In genomic region chr6:23775127-23775526, GRCh38 we compare ENCODE assay signal across 1 cellular context.
TF ChIP-seq lines count a peak whose summit lies in the region.

No MANE protein-coding gene starts in this region.

TF ChIP-seq in H1, 55 proteins besides CTCF, POLR2A, EP300 and RAD21:
- no peak for TF ChIP-seq ATF3 (IDR thresholded peaks at IDR 0.05; ENCODE audit: insufficient read depth, low read depth, low read length)
- TF ChIP-seq CBX5 (IDR thresholded peaks at IDR 0.05; ENCODE audit: low read depth, low read length): no peak
- TF ChIP-seq KDM5A (IDR thresholded peaks at IDR 0.05; ENCODE audit: low read length): no peak
- no peak for TF ChIP-seq TAF1 (IDR thresholded peaks at IDR 0.05; ENCODE audit: low read depth, low read length)
- no peak for TF ChIP-seq SP2 (IDR thresholded peaks at IDR 0.05; ENCODE audit: low read length)
- TF ChIP-seq PHF8 (conservative IDR thresholded peaks at IDR 0.05; ENCODE audit: low read depth, low read length): no peak
TF ChIP-seq in H1: peak in this region for 0.
